ENCODE assay signal across 4 cellular contexts in genomic region chr2:181743723-181744031, GRCh38.
TF ChIP-seq lines count a peak whose summit lies in the region.

No MANE protein-coding gene starts in this region.

TF ChIP-seq in SK-N-SH treated with all-trans-retinoic acid at 6 μM for 48 hours, 23 proteins besides CTCF, POLR2A, EP300 and RAD21:
- TF ChIP-seq TSHZ2 (CRISPR knock-in tag; IDR thresholded peaks at IDR 0.05): no peak
- no peak for TF ChIP-seq BACH2 (CRISPR knock-in tag; IDR thresholded peaks at IDR 0.05; ENCODE audit: borderline replicate concordance)
- no peak for TF ChIP-seq POU6F1 (CRISPR knock-in tag; IDR thresholded peaks at IDR 0.05; ENCODE audit: borderline replicate concordance, low read depth)
- no peak for TF ChIP-seq RARB (CRISPR knock-in tag; IDR thresholded peaks at IDR 0.05)
- TF ChIP-seq ZNF565 (CRISPR knock-in tag; conservative IDR thresholded peaks at IDR 0.05; ENCODE audit: low read depth): no peak
- no peak for TF ChIP-seq CSDC2 (CRISPR knock-in tag; IDR thresholded peaks at IDR 0.05)
- TF ChIP-seq OSR1 (CRISPR knock-in tag; IDR thresholded peaks at IDR 0.05): no peak
- TF ChIP-seq ZFP3 (CRISPR knock-in tag; IDR thresholded peaks at IDR 0.05): no peak

TF ChIP-seq in SK-N-SH, 30 proteins besides CTCF, POLR2A, EP300 and RAD21:
- TF ChIP-seq PBX3 (IDR thresholded peaks at IDR 0.05) (no peak), FOSL2 (IDR thresholded peaks at IDR 0.05; ENCODE audit: borderline replicate concordance, low read depth) (no peak), NFIC (IDR thresholded peaks at IDR 0.05; ENCODE audit: borderline replicate concordance) (no peak), FOXM1 (IDR thresholded peaks at IDR 0.05; ENCODE audit: low read depth) (no peak), RXRA (IDR thresholded peaks at IDR 0.05; ENCODE audit: borderline replicate concordance, low read depth) (no peak), ZBTB33 (IDR thresholded peaks at IDR 0.05; ENCODE audit: borderline replicate concordance, low read depth) (no peak)

TF ChIP-seq in IMR-90, 13 proteins besides CTCF, POLR2A, EP300 and RAD21:
- TF ChIP-seq CEBPB (IDR thresholded peaks at IDR 0.05; ENCODE audit: low read depth, low read length) (no peak), NFE2L2 (IDR thresholded peaks at IDR 0.05; ENCODE audit: low read depth, low read length) (no peak), USF2 (IDR thresholded peaks at IDR 0.05; ENCODE audit: low read depth, low read length) (no peak), CHD1 (IDR thresholded peaks at IDR 0.05; ENCODE audit: low read depth, low read length) (no peak), SMC3 (IDR thresholded peaks at IDR 0.05; ENCODE audit: low read depth, low read length) (no peak), FOS (IDR thresholded peaks at IDR 0.05; ENCODE audit: low read depth, low read length) (no peak), BHLHE40 (IDR thresholded peaks at IDR 0.05; ENCODE audit: low read depth, low read length) (no peak), ELK1 (IDR thresholded peaks at IDR 0.05; ENCODE audit: borderline replicate concordance, low read depth, low read length) (no peak)

TF ChIP-seq in endothelial cell of umbilical vein, 7 proteins besides CTCF, POLR2A, EP300 and RAD21:
- TF ChIP-seq POLR2AphosphoS5 (IDR thresholded peaks at IDR 0.05; ENCODE audit: insufficient read depth, low read depth, low read length) (no peak), FOS (IDR thresholded peaks at IDR 0.05; ENCODE audit: borderline replicate concordance, insufficient read depth, low read length) (no peak), MYC (IDR thresholded peaks at IDR 0.05; ENCODE audit: low read depth, low read length) (no peak), EZH2 (IDR thresholded peaks at IDR 0.05; ENCODE audit: borderline replicate concordance, low read depth, low read length, severe bottlenecking) (no peak), JUN (IDR thresholded peaks at IDR 0.05; ENCODE audit: borderline replicate concordance, insufficient read depth, insufficient read length, low read depth) (no peak), GATA2 (IDR thresholded peaks at IDR 0.05; ENCODE audit: insufficient read depth, insufficient read length, low read depth, low read length) (no peak), MAX (IDR thresholded peaks at IDR 0.05; ENCODE audit: insufficient read depth, insufficient read length) (no peak)
